Comparison of ENCODE assay signal across 8 cellular contexts in the genomic region with DNA sequence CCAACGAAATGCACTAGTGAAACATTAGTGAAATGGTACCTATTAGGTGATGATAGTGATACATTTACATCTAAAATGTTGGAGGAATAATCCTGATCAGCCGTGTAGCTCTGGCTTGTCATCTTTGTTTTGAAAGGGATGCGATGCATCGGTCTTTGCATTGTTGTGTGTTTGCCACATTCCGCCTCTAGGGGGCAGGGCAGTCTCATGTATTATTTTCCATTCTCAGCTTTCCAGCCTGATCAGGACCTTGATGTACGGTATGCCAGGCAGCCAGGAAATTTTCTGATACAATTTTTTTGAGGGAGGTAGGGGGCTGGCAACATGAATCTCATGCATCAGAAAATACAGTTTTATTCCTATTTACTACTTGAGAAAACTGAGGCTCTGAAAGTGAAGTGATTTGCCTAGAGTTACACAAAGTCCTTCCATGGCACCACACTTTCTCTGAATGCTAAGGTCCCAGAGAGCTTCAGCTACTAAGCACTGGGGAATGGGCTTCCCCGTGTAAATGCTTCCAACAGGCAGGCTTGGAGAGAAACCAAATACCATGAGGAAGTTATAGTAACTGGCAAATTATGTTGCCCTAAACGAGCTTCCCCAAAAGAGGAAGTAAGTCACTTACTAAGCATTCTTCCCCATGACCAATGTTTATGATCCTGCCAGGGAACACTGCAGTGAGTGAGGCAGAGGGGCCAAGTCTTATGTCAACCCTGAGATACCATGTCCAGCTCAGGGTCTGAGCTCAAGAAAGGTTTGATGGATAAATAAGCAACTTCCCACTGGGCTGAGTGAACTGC. TPM values are rescaled to one million over a fixed set of nuclear protein-coding genes. Genes with fewer than 3 reads are reported as not detected.
DNase-seq lines count a peak whose midpoint lies in the region; ATAC-seq, FAIRE-seq and TF ChIP-seq lines count a peak whose summit lies in the region.

No MANE protein-coding gene starts in this region.

- peaks cover 0 to 10% of the 10 kb centered on the region in 2 donors for H3K4me1 ChIP-seq in left lung

- TF ChIP-seq CTCF in left lung (IDR thresholded peaks at IDR 0.05): peak; percentile 71 to 74

- intact Hi-C loops in left lung (cut with DNase I): loop anchor here in 1 of 2 donors (10.0 kb wide), 1 partner anchor 122 kb away; the partner anchor contains the start of gene HSD17B10

- no peak overlapping the region for H3K4me3 ChIP-seq in left lung

- H3K9me3 ChIP-seq in left lung: no peaks in the 10 kb centered on the region

- peaks cover 0 to 6% of the 10 kb centered on the region in 2 donors for H3K27me3 ChIP-seq in left lung

- ATAC-seq in GM18907 (IDR thresholded peaks at IDR 0.05; ENCODE audit: unreplicated experiment) (peak; percentile 60), left lung (peak; percentile 84), GM18505 (IDR thresholded peaks at IDR 0.05; ENCODE audit: unreplicated experiment) (no peak)

- DNase-seq in Ammon's horn (ENCODE audit: low spot score): peak; percentile 63
- peak; percentile 1 for DNase-seq in NCI-H2081 treated with DMSO at 0.1 percent for 48 hours (lab: John Stamatoyannopoulos, UW)
- DNase-seq in activated CD4-positive, alpha-beta T cell treated with anti-CD3 and anti-CD28 coated beads for 24 hours (ENCODE audit: low read depth in 2 of 2): peak; percentile 37 to 54
- DNase-seq in left lung: no peak
- peak; percentile 19 to 37 (median 26) for DNase-seq in stimulated activated CD4-positive, alpha-beta T cell treated with anti-CD3 and anti-CD28 coated beads, TNF-alpha, amount 100 ng/mL, for 4 hours (ENCODE audit: low read depth in 3 of 3)

- no peak for TF ChIP-seq POLR2A in GM18505 (IDR thresholded peaks at IDR 0.05; ENCODE audit: borderline replicate concordance, extremely low read depth, insufficient read depth, insufficient read length)

- H3K36me3 ChIP-seq in left lung: no peaks in the 10 kb centered on the region

- peak; percentile 92 for FAIRE-seq in colon (lab: Jason Lieb, UNC)

- peak overlapping the region in 1 of 2 donors; percentile 66 for H3K27ac ChIP-seq in left lung

RNA-seq across cellular contexts. Expression of gene IQSEC2, which starts 31.8 kb away (rescaled TPM):
- 10 to 100 TPM; 15.6 to 17.3 TPM for total RNA-seq in left lung

Comparison
In these comparisons a context has a peak if more than half of its experiments do, and no peak if none do; other contexts are left out.
1. DNase-seq: peak in Ammon's horn (single experiment), NCI-H2081 treated with DMSO at 0.1 percent for 48 hours (single experiment), activated CD4-positive, alpha-beta T cell treated with anti-CD3 and anti-CD28 coated beads for 24 hours (2 of 2) and stimulated activated CD4-positive, alpha-beta T cell treated with anti-CD3 and anti-CD28 coated beads, TNF-alpha, amount 100 ng/mL, for 4 hours (3 of 3); none in left lung (0 of 2).